In genomic region chr9:130988400-130988747, GRCh38 we compare ENCODE assay signal across 38 cellular contexts. TPM values are rescaled to one million over a fixed set of nuclear protein-coding genes. Genes with fewer than 3 reads are reported as not detected.
"Had no signal": no experiment of that assay in that cellular context is flagged by ENCODE, and none has a peak within 500 bp of the region (broad histone marks: within the 10 kb centered on the region; RNA-seq: fewer than 3 reads in every experiment).

No MANE protein-coding gene starts in this region.

- H3K4me1 ChIP-seq: adrenal gland, body of pancreas, breast epithelium had no signal

- H3K4me3 Mint-ChIP-seq: activated B cell treated with CpG ODN at 0.5 μM for 24 hours; activated CD4-positive, alpha-beta memory T cell treated with anti-CD3 and anti-CD28 coated beads for 36 hours; activated CD4-positive, alpha-beta T cell treated with anti-CD3 and anti-CD28 coated beads, Interleukin-2, amount 10 ng/mL, durations not matched to agents 24 days and 14 days; activated CD8-positive, alpha-beta T cell treated with anti-CD3 and anti-CD28 coated beads for 36 hours; activated naive CD4-positive, alpha-beta T cell treated with anti-CD3 and anti-CD28 coated beads for 36 hours; activated naive CD8-positive, alpha-beta T cell treated with anti-CD3 and anti-CD28 coated beads for 36 hours; activated T-cell treated with anti-CD3 and anti-CD28 coated beads, Interleukin-2, amount 50 U/mL, for 4 hours; activated T-cell treated with anti-CD3 and anti-CD28 coated beads, Interleukin-2, amount 50 U/mL, for 72 hours; activated T-helper 1 cell treated with anti-CD3 and anti-CD28 coated beads, Interleukin-12 subunit alpha, Interleukin-12 subunit beta, Interleukin-2, Interleukin-4 antibody, amounts not matched to agents 30 ng/mL and 10 ng/mL and 1 ng/mL, durations not matched to agents 14 hours and 24 hours and 36 hours; activated T-helper 17 cell treated with anti-CD3 and anti-CD28 coated beads, Interleukin-2, amount 50 U/mL, for 72 hours; T-helper 1 cell treated with Interleukin-12 subunit alpha and Interleukin-12 subunit beta and Interleukin-4 antibody, amounts not matched to agents 30 μg/mL and 1 μg/mL, for 36 hours; T-helper 2 cell treated with Interferon-gamma antibody and Interleukin-4, amounts not matched to agents 5 μg/mL and 100 μg/mL, for 36 hours had no signal

- H3K9me3 ChIP-seq: adrenal gland, body of pancreas, breast epithelium had no signal

- H3K27ac Mint-ChIP-seq: activated B cell treated with CpG ODN at 0.5 μM for 24 hours; activated CD4-positive, alpha-beta memory T cell treated with anti-CD3 and anti-CD28 coated beads for 36 hours; activated CD4-positive, alpha-beta T cell treated with anti-CD3 and anti-CD28 coated beads, Interleukin-2, amount 10 ng/mL, durations not matched to agents 24 days and 14 days; activated CD8-positive, alpha-beta T cell treated with anti-CD3 and anti-CD28 coated beads for 36 hours; activated naive CD4-positive, alpha-beta T cell treated with anti-CD3 and anti-CD28 coated beads for 36 hours; activated naive CD4-positive, alpha-beta T cell treated with anti-CD3 and anti-CD28 coated beads, Interleukin-2, amount 50 U/mL, for 72 hours; activated naive CD8-positive, alpha-beta T cell treated with anti-CD3 and anti-CD28 coated beads for 36 hours; activated T-cell treated with anti-CD3 and anti-CD28 coated beads, Interleukin-2, amount 50 U/mL, for 72 hours; activated T-helper 1 cell treated with anti-CD3 and anti-CD28 coated beads, Interleukin-12 subunit alpha, Interleukin-12 subunit beta, Interleukin-2, Interleukin-4 antibody, amounts not matched to agents 30 ng/mL and 10 ng/mL and 1 ng/mL, durations not matched to agents 14 hours and 24 hours and 36 hours; activated T-helper 17 cell treated with anti-CD3 and anti-CD28 coated beads, Interleukin-2, amount 50 U/mL, for 72 hours; T-helper 1 cell treated with Interleukin-12 subunit alpha and Interleukin-12 subunit beta and Interleukin-4 antibody, amounts not matched to agents 30 μg/mL and 1 μg/mL, for 36 hours; T-helper 2 cell treated with Interferon-gamma antibody and Interleukin-4, amounts not matched to agents 5 μg/mL and 100 μg/mL, for 36 hours had no signal

- ATAC-seq: activated CD8-positive, alpha-beta T cell treated with anti-CD3 and anti-CD28 coated beads for 36 hours; activated naive CD4-positive, alpha-beta T cell treated with anti-CD3 and anti-CD28 coated beads, Interleukin-2, amount 50 U/mL, for 72 hours; activated T-cell treated with anti-CD3 and anti-CD28 coated beads, Interleukin-2, amount 50 U/mL, for 4 hours; activated T-cell treated with anti-CD3 and anti-CD28 coated beads, Interleukin-2, amount 50 U/mL, for 72 hours; activated T-helper 17 cell treated with anti-CD3 and anti-CD28 coated beads, Interleukin-2, amount 50 U/mL, for 72 hours; body of pancreas had no signal

- H3K4me1 Mint-ChIP-seq: activated B cell treated with CpG ODN at 0.5 μM for 24 hours; activated CD4-positive, alpha-beta T cell treated with anti-CD3 and anti-CD28 coated beads, Interleukin-2, amount 10 ng/mL, durations not matched to agents 24 days and 14 days; activated naive CD8-positive, alpha-beta T cell treated with anti-CD3 and anti-CD28 coated beads for 36 hours; activated T-helper 17 cell treated with anti-CD3 and anti-CD28 coated beads, Interleukin-2, amount 50 U/mL, for 72 hours had no signal

- H3K27me3 Mint-ChIP-seq: activated CD4-positive, alpha-beta memory T cell treated with anti-CD3 and anti-CD28 coated beads for 36 hours; activated CD4-positive, alpha-beta T cell treated with anti-CD3 and anti-CD28 coated beads, Interleukin-2, amount 10 ng/mL, durations not matched to agents 24 days and 14 days; activated CD8-positive, alpha-beta T cell treated with anti-CD3 and anti-CD28 coated beads for 36 hours; activated naive CD8-positive, alpha-beta T cell treated with anti-CD3 and anti-CD28 coated beads for 36 hours had no signal

- H3K27me3 ChIP-seq: adrenal gland, body of pancreas, breast epithelium had no signal

- H3K27ac ChIP-seq: adrenal gland, body of pancreas, brain microvascular endothelial cell, breast epithelium, VCaP had no signal

- FAIRE-seq: astrocyte, TTC549 had no signal

- DNase-seq: activated B cell treated with CpG ODN at 0.5 μM for 24 hours; activated CD4-positive, alpha-beta memory T cell treated with anti-CD3 and anti-CD28 coated beads for 36 hours; activated CD4-positive, alpha-beta T cell treated with anti-CD3 and anti-CD28 coated beads for 4 hours; activated CD4-positive, alpha-beta T cell treated with anti-CD3 and anti-CD28 coated beads, Interleukin-2, amount 10 ng/mL, durations not matched to agents 24 days and 14 days; activated CD4-positive, alpha-beta T cell treated with anti-CD3 and anti-CD28 coated beads, Interleukin-2, amount 50 U/mL, for 1 hour; activated CD4-positive, alpha-beta T cell treated with anti-CD3 and anti-CD28 coated beads, Interleukin-2, amount 50 U/mL, for 4 hours; activated CD4-positive, CD25-positive, alpha-beta regulatory T cell treated with anti-CD3 and anti-CD28 coated beads, Interleukin-2, amount 50 U/mL, for 72 hours; activated CD8-positive, alpha-beta memory T cell treated with anti-CD3 and anti-CD28 coated beads, Interleukin-2, amount 50 U/mL, for 4 hours; activated CD8-positive, alpha-beta T cell treated with anti-CD3 and anti-CD28 coated beads for 36 hours; activated effector memory CD4-positive, alpha-beta T cell treated with anti-CD3 and anti-CD28 coated beads, Interleukin-2, amount 50 U/mL, for 16 hours; activated gamma-delta T cell treated with Interleukin-2 at 50 U/mL for 16 hours; activated naive CD4-positive, alpha-beta T cell; activated naive CD4-positive, alpha-beta T cell treated with anti-CD3 and anti-CD28 coated beads for 36 hours; activated naive CD4-positive, alpha-beta T cell treated with anti-CD3 and anti-CD28 coated beads, Interleukin-2, amount 50 U/mL, for 16 hours; activated naive CD8-positive, alpha-beta T cell treated with anti-CD3 and anti-CD28 coated beads for 36 hours; activated T-cell treated with anti-CD3 and anti-CD28 coated beads for 4 hours; activated T-cell treated with anti-CD3 and anti-CD28 coated beads, Interleukin-2, amount 50 U/mL, for 1 hour; activated T-cell treated with anti-CD3 and anti-CD28 coated beads, Interleukin-2, amount 50 U/mL, for 4 hours; activated T-cell treated with anti-CD3 and anti-CD28 coated beads, Interleukin-2, amount 50 U/mL, for 72 hours; adrenal gland; amniotic stem cell; aorta; body of pancreas; brain microvascular endothelial cell; central memory CD4-positive, alpha-beta T cell; T-helper 1 cell; T-helper 2 cell; T-helper 9 cell had no signal

- H3K36me3 ChIP-seq: adrenal gland, brain microvascular endothelial cell, breast epithelium had no signal

- H3K36me3 Mint-ChIP-seq: activated CD4-positive, alpha-beta memory T cell treated with anti-CD3 and anti-CD28 coated beads for 36 hours; activated naive CD4-positive, alpha-beta T cell treated with anti-CD3 and anti-CD28 coated beads, Interleukin-2, amount 50 U/mL, for 72 hours; activated naive CD8-positive, alpha-beta T cell treated with anti-CD3 and anti-CD28 coated beads for 36 hours had no signal

- H3K4me3 ChIP-seq: adrenal gland, body of pancreas, breast epithelium had no signal

- H3K9me3 Mint-ChIP-seq: activated B cell treated with CpG ODN at 0.5 μM for 24 hours; activated CD4-positive, alpha-beta memory T cell treated with anti-CD3 and anti-CD28 coated beads for 36 hours; activated CD4-positive, alpha-beta T cell treated with anti-CD3 and anti-CD28 coated beads, Interleukin-2, amount 10 ng/mL, durations not matched to agents 24 days and 14 days; activated CD8-positive, alpha-beta T cell treated with anti-CD3 and anti-CD28 coated beads for 36 hours; activated naive CD4-positive, alpha-beta T cell treated with anti-CD3 and anti-CD28 coated beads for 36 hours; activated naive CD4-positive, alpha-beta T cell treated with anti-CD3 and anti-CD28 coated beads, Interleukin-2, amount 50 U/mL, for 72 hours; activated naive CD8-positive, alpha-beta T cell treated with anti-CD3 and anti-CD28 coated beads for 36 hours; activated T-cell treated with anti-CD3 and anti-CD28 coated beads, Interleukin-2, amount 50 U/mL, for 4 hours; activated T-helper 1 cell treated with anti-CD3 and anti-CD28 coated beads, Interleukin-12 subunit alpha, Interleukin-12 subunit beta, Interleukin-2, Interleukin-4 antibody, amounts not matched to agents 30 ng/mL and 10 ng/mL and 1 ng/mL, durations not matched to agents 14 hours and 24 hours and 36 hours; activated T-helper 17 cell treated with anti-CD3 and anti-CD28 coated beads, Interleukin-2, amount 50 U/mL, for 72 hours; T-helper 1 cell treated with Interleukin-12 subunit alpha and Interleukin-12 subunit beta and Interleukin-4 antibody, amounts not matched to agents 30 μg/mL and 1 μg/mL, for 36 hours; T-helper 2 cell treated with Interferon-gamma antibody and Interleukin-4, amounts not matched to agents 5 μg/mL and 100 μg/mL, for 36 hours had no signal

RNA-seq across cellular contexts. Expression of gene LAMC3, which starts 20.6 kb away (rescaled TPM):
- total RNA-seq: activated B cell treated with CpG ODN at 0.5 μM for 24 hours had no signal

RNA-seq across cellular contexts. Expression of gene FIBCD1, which starts 49.3 kb away (rescaled TPM):
- total RNA-seq: activated B cell treated with CpG ODN at 0.5 μM for 24 hours; activated CD4-positive, alpha-beta memory T cell treated with anti-CD3 and anti-CD28 coated beads for 36 hours; activated CD4-positive, alpha-beta T cell treated with anti-CD3 and anti-CD28 coated beads, Interleukin-2, amount 10 ng/mL, durations not matched to agents 24 days and 14 days; activated CD8-positive, alpha-beta memory T cell treated with anti-CD3 and anti-CD28 coated beads for 36 hours; activated CD8-positive, alpha-beta T cell treated with anti-CD3 and anti-CD28 coated beads for 36 hours; activated naive CD4-positive, alpha-beta T cell treated with anti-CD3 and anti-CD28 coated beads for 36 hours; activated naive CD4-positive, alpha-beta T cell treated with anti-CD3 and anti-CD28 coated beads, Interleukin-2, amount 50 U/mL, for 72 hours; activated naive CD8-positive, alpha-beta T cell treated with anti-CD3 and anti-CD28 coated beads for 36 hours; activated T-cell treated with anti-CD3 and anti-CD28 coated beads, Interleukin-2, amount 50 U/mL, for 4 hours; activated T-cell treated with anti-CD3 and anti-CD28 coated beads, Interleukin-2, amount 50 U/mL, for 72 hours; activated T-helper 1 cell treated with anti-CD3 and anti-CD28 coated beads, Interleukin-12 subunit alpha, Interleukin-12 subunit beta, Interleukin-2, Interleukin-4 antibody, amounts not matched to agents 30 ng/mL and 10 ng/mL and 1 ng/mL, durations not matched to agents 14 hours and 24 hours and 36 hours; activated T-helper 17 cell treated with anti-CD3 and anti-CD28 coated beads, Interleukin-2, amount 50 U/mL, for 72 hours; aorta had no signal
